ENCODE assay signal across 8 cellular contexts in the genomic region with DNA sequence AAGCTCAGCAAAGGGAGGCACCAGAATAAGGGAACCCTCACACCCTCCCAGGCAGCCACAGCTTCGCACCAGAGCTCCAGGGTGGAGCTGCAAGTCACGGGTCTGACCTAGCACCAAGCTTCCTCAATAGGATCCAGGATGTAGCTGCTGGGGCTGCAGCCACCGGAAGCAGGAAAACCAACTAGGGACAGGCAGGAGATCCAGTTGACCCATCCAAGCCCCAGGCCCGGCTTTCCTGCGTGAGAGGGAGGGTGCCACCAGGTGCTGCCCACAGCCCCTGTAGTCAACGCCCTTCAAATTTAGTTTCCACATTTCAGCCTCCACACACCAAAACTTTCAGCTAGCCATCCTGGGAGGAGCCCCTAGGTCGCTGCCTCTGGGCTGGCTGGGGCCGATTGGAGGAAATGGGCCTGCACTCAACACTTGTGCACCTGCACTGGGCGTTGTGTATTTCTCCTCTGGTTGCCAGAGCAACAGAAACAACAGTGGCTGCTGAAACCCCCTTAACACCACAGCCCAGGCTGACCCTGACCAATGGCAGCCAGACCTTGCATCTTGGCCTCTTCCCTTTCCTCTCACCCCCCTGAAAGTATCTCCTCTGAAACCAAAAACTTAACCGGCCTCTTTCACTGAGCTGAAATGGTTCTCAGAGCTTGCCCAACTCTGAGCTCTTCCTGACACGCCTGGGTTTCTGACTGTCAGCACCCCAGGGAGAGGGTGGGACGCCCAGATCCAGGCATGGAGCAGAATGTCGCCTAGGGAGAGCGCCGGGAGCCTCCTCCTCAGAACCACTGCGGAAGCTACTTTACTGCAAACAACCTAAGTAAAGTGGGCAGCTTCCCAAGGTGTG.
DNase-seq lines count a peak whose midpoint lies in the region; ATAC-seq and TF ChIP-seq lines count a peak whose summit lies in the region.

No MANE protein-coding gene starts in this region.

- peak; percentile 99 for ATAC-seq in GM19025 (IDR thresholded peaks at IDR 0.05; ENCODE audit: low read depth, unreplicated experiment)
- peak; percentile 99 for ATAC-seq in HG02798 (IDR thresholded peaks at IDR 0.05; ENCODE audit: poor library complexity, unreplicated experiment)

- CTCF ChIA-PET in OCI-LY7 (lab: Charles Lee; ENCODE audit: unreplicated experiment), result interaction anchor here (0.5 to 1.7 kb wide), 4 partner anchors 19 to 587 kb away, joined by 3 to 5 read pairs (median 4); no protein-coding TSS in a partner anchor

- H3K9ac ChIP-seq in colonic mucosa (ENCODE audit: low read depth in 2 of 2, low read length in 2 of 2), result no peak overlapping the region

- no peak for TF ChIP-seq POLR2A in sigmoid colon (IDR thresholded peaks at IDR 0.05)

- peak overlapping the region; percentile 75 for H2AFZ ChIP-seq in OCI-LY7 (ENCODE audit: low read length)

- H3K27ac ChIP-seq in OCI-LY7 (ENCODE audit: low read depth, low read length, poor library complexity, severe bottlenecking) (peak overlapping the region; percentile 36), colonic mucosa (no peak overlapping the region), sigmoid colon (peak overlapping the region in 3 of 4 donors; percentile 14 to 62 (median 17))

- H4K20me1 ChIP-seq in OCI-LY7 (ENCODE audit: insufficient read depth, low read length), result no peaks in the 10 kb centered on the region

- H3K9me3 ChIP-seq in OCI-LY7 (ENCODE audit: low read length), result no peaks in the 10 kb centered on the region
- H3K9me3 ChIP-seq in colonic mucosa, result no peaks in the 10 kb centered on the region
- no peaks in the 10 kb centered on the region for H3K9me3 ChIP-seq in sigmoid colon

- H3K4me1 ChIP-seq in OCI-LY7 (ENCODE audit: insufficient read depth, low read length, poor library complexity, severe bottlenecking) (peaks cover 32% of the 10 kb centered on the region), colonic mucosa (no peaks in the 10 kb centered on the region), sigmoid colon (peaks cover 0 to 5% (median 2%) of the 10 kb centered on the region in 4 donors)

- intact Hi-C loops in OCI-LY7 (cut with micrococcal nuclease; ENCODE audit: unreplicated experiment) (loop anchor here (2.0 to 5.0 kb wide), 2 partner anchors 98 to 228 kb away; partner anchors contain the start of gene MAP3K1), colonic mucosa (cut with DNase I) (no loop called here), sigmoid colon (cut with DNase I) (no loop called here)

- H3K4me2 ChIP-seq in OCI-LY7 (ENCODE audit: low read length), result peak overlapping the region; percentile 54

- DNase-seq in OCI-LY7 (ENCODE audit: low spot score) (peak; percentile 93), colonic mucosa (peak; percentile 29), sigmoid colon (peak; percentile 74), NCI-H510A treated with DMSO at 0.1 percent for 48 hours (lab: John Stamatoyannopoulos, UW) (no peak), hypothalamus (lab: John Stamatoyannopoulos, UW) (no peak), NCI-H510A (lab: John Stamatoyannopoulos, UW) (no peak)

- no peaks in the 10 kb centered on the region for H3K79me2 ChIP-seq in OCI-LY7 (ENCODE audit: insufficient read depth, low read depth, low read length)

- H3K9me2 ChIP-seq in OCI-LY7 (ENCODE audit: insufficient read depth, low read length), result no peaks in the 10 kb centered on the region

- no peak for TF ChIP-seq EP300 in sigmoid colon (IDR thresholded peaks at IDR 0.05)

- TF ChIP-seq CTCF in OCI-LY7 (conservative IDR thresholded peaks at IDR 0.05; ENCODE audit: low read length) (no peak), colonic mucosa (IDR thresholded peaks at IDR 0.05) (no peak), sigmoid colon (IDR thresholded peaks at IDR 0.05) (no peak)

- H3K27me3 ChIP-seq in colonic mucosa (no peaks in the 10 kb centered on the region), sigmoid colon (no peaks in the 10 kb centered on the region)

- WGBS in sigmoid colon, 2 donors, result 46 to 49% methylated on average over 16 of the region's 16 CpGs

- POLR2A ChIA-PET in OCI-LY7 (lab: Charles Lee), result interaction anchor here (0.6 to 1.8 kb wide), 9 partner anchors 10 to 225 kb away, joined by 3 to 10 read pairs (median 3); no protein-coding TSS in a partner anchor

- H3K4me3 ChIP-seq in OCI-LY7 (ENCODE audit: low read depth, low read length, poor library complexity, severe bottlenecking), result peak overlapping the region; percentile 6
- no peak overlapping the region for H3K4me3 ChIP-seq in colonic mucosa
- H3K4me3 ChIP-seq in sigmoid colon, result no peak overlapping the region

- BruUV-seq in OCI-LY7 (replicated peaks; lab: Mats Ljungman, UMichigan), result no TSS peak

- H3K36me3 ChIP-seq in OCI-LY7 (ENCODE audit: insufficient read depth, low read length) (no peaks in the 10 kb centered on the region), colonic mucosa (no peaks in the 10 kb centered on the region), sigmoid colon (no peaks in the 10 kb centered on the region)

Comparison
In these comparisons a context has a peak if more than half of its experiments do, and no peak if none do; other contexts are left out.
1. DNase-seq: peak in OCI-LY7 (single experiment), colonic mucosa (single experiment) and sigmoid colon (single experiment); none in NCI-H510A treated with DMSO at 0.1 percent for 48 hours (single experiment), hypothalamus (0 of 51) and NCI-H510A (single experiment).